19 cellular contexts compared by ENCODE assay signal in genomic region chr1:106435269-106435668, GRCh38.
"Had no signal": no experiment of that assay in that cellular context is flagged by ENCODE, and none has a peak within 500 bp of the region (broad histone marks: within the 10 kb centered on the region; RNA-seq: fewer than 3 reads in every experiment).

No MANE protein-coding gene starts in this region.

- ATAC-seq: activated CD4-positive, alpha-beta T cell treated with anti-CD3 and anti-CD28 coated beads for 36 hours; activated CD8-positive, alpha-beta T cell treated with anti-CD3 and anti-CD28 coated beads for 36 hours; activated T-cell treated with anti-CD3 and anti-CD28 coated beads, Interleukin-2, amount 50 U/mL, for 72 hours; left cardiac atrium; lower lobe of right lung; pancreas had no signal

- H3K36me3 ChIP-seq: lower lobe of right lung, pancreas had no signal

- H3K27me3 ChIP-seq: pancreas, testis had no signal

- FAIRE-seq: pancreas had no signal

- H3K27ac Mint-ChIP-seq: activated CD4-positive, alpha-beta T cell treated with anti-CD3 and anti-CD28 coated beads for 36 hours; activated CD8-positive, alpha-beta T cell treated with anti-CD3 and anti-CD28 coated beads for 36 hours; activated naive CD8-positive, alpha-beta T cell treated with anti-CD3 and anti-CD28 coated beads, Interleukin-2, amount 10 ng/mL, durations not matched to agents 7 days and 5 days; activated T-cell treated with anti-CD3 and anti-CD28 coated beads, Interleukin-2, amount 50 U/mL, for 72 hours; naive B cell; stimulated activated naive CD8-positive, alpha-beta T cell treated with anti-CD3 and anti-CD28 coated beads, Interleukin-15, Interleukin-2, amounts not matched to agents 100 ng/mL and 50 ng/mL, for 24 hours had no signal

- H3K27ac ChIP-seq: lower lobe of right lung, pancreas, testis, VCaP had no signal

- H3K27me3 Mint-ChIP-seq: activated CD4-positive, alpha-beta T cell treated with anti-CD3 and anti-CD28 coated beads for 36 hours; activated CD8-positive, alpha-beta T cell treated with anti-CD3 and anti-CD28 coated beads for 36 hours; activated naive CD8-positive, alpha-beta T cell treated with anti-CD3 and anti-CD28 coated beads, Interleukin-2, amount 10 ng/mL, durations not matched to agents 7 days and 5 days; naive B cell; stimulated activated naive CD8-positive, alpha-beta T cell treated with anti-CD3 and anti-CD28 coated beads, Interleukin-15, Interleukin-2, amounts not matched to agents 100 ng/mL and 50 ng/mL, for 24 hours had no signal

- H3K4me1 ChIP-seq: lower lobe of right lung, pancreas, testis had no signal

- H3K4me3 ChIP-seq: lower lobe of right lung, pancreas, testis had no signal

- DNase-seq: activated CD4-positive, alpha-beta T cell treated with anti-CD3 and anti-CD28 coated beads for 36 hours; activated CD8-positive, alpha-beta memory T cell treated with anti-CD3 and anti-CD28 coated beads, Interleukin-2, amount 50 U/mL, for 4 hours; activated CD8-positive, alpha-beta T cell treated with anti-CD3 and anti-CD28 coated beads for 36 hours; activated gamma-delta T cell treated with Interleukin-2 at 50 U/mL for 16 hours; activated naive CD8-positive, alpha-beta T cell treated with anti-CD3 and anti-CD28 coated beads, Interleukin-2, amount 10 ng/mL, durations not matched to agents 7 days and 5 days; activated T-cell treated with anti-CD3 and anti-CD28 coated beads, Interleukin-2, amount 50 U/mL, for 72 hours; anterior cingulate cortex; dermis blood vessel endothelial cell; erythroblast; left cardiac atrium; lower lobe of right lung; midbrain; naive B cell; pancreas; stimulated activated CD4-positive, alpha-beta T cell treated with anti-CD3 and anti-CD28 coated beads, Interleukin-4, amount 100 ng/mL, for 1 hour; stimulated activated CD8-positive, alpha-beta memory T cell treated with anti-CD3 and anti-CD28 coated beads, Interleukin-4, amount 100 ng/mL, for 48 hours; testis had no signal

- H3K4me3 Mint-ChIP-seq: activated CD4-positive, alpha-beta T cell treated with anti-CD3 and anti-CD28 coated beads for 36 hours; activated CD8-positive, alpha-beta T cell treated with anti-CD3 and anti-CD28 coated beads for 36 hours; activated naive CD8-positive, alpha-beta T cell treated with anti-CD3 and anti-CD28 coated beads, Interleukin-2, amount 10 ng/mL, durations not matched to agents 7 days and 5 days; activated T-cell treated with anti-CD3 and anti-CD28 coated beads, Interleukin-2, amount 50 U/mL, for 72 hours; naive B cell; stimulated activated naive CD8-positive, alpha-beta T cell treated with anti-CD3 and anti-CD28 coated beads, Interleukin-15, Interleukin-2, amounts not matched to agents 100 ng/mL and 50 ng/mL, for 24 hours had no signal

- H3K4me1 Mint-ChIP-seq: activated CD4-positive, alpha-beta T cell treated with anti-CD3 and anti-CD28 coated beads for 36 hours; activated naive CD8-positive, alpha-beta T cell treated with anti-CD3 and anti-CD28 coated beads, Interleukin-2, amount 10 ng/mL, durations not matched to agents 7 days and 5 days; naive B cell had no signal

- H3K36me3 Mint-ChIP-seq: activated naive CD8-positive, alpha-beta T cell treated with anti-CD3 and anti-CD28 coated beads, Interleukin-2, amount 10 ng/mL, durations not matched to agents 7 days and 5 days; naive B cell had no signal
